Comparison of ENCODE assay signal across 31 cellular contexts in genomic region chr5:68115584-68115983, GRCh38.
"Had no signal": no experiment of that assay in that cellular context is flagged by ENCODE, and none has a peak within 500 bp of the region (broad histone marks: within the 10 kb centered on the region; RNA-seq: fewer than 3 reads in every experiment).

No MANE protein-coding gene starts in this region.

- H3K36me3 ChIP-seq: ascending aorta, Peyer's patch, SJCRH30 had no signal

- H3K9ac ChIP-seq: SK-N-SH had no signal

- H3K4me2 ChIP-seq: SK-N-SH had no signal

- H3K27ac Mint-ChIP-seq: activated CD4-positive, alpha-beta memory T cell treated with anti-CD3 and anti-CD28 coated beads, Interleukin-2, amount 10 ng/mL, durations not matched to agents 7 days and 5 days; activated CD4-positive, alpha-beta T cell treated with anti-CD3 and anti-CD28 coated beads for 36 hours; activated naive CD4-positive, alpha-beta T cell treated with anti-CD3 and anti-CD28 coated beads, Interleukin-2, amount 50 U/mL, for 72 hours; activated naive CD8-positive, alpha-beta T cell treated with anti-CD3 and anti-CD28 coated beads, Interleukin-2, amount 50 U/mL, for 24 hours; activated T-helper 1 cell treated with anti-CD3 and anti-CD28 coated beads, Interleukin-12 subunit alpha, Interleukin-12 subunit beta, Interleukin-2, Interleukin-4 antibody, amounts not matched to agents 30 ng/mL and 10 ng/mL and 1 ng/mL, durations not matched to agents 14 hours and 24 hours and 36 hours had no signal

- H3K27me3 ChIP-seq: ascending aorta, body of pancreas, Peyer's patch, SJCRH30 had no signal

- H3K9me2 ChIP-seq: SK-N-SH had no signal

- H3K4me1 ChIP-seq: ascending aorta, Peyer's patch, SJCRH30 had no signal

- ATAC-seq: activated CD4-positive, alpha-beta T cell treated with anti-CD3 and anti-CD28 coated beads for 36 hours; activated naive CD4-positive, alpha-beta T cell treated with anti-CD3 and anti-CD28 coated beads, Interleukin-2, amount 50 U/mL, for 72 hours; activated naive CD8-positive, alpha-beta T cell treated with anti-CD3 and anti-CD28 coated beads, Interleukin-2, amount 50 U/mL, for 24 hours; body of pancreas had no signal

- H3K4me3 Mint-ChIP-seq: activated CD4-positive, alpha-beta memory T cell treated with anti-CD3 and anti-CD28 coated beads, Interleukin-2, amount 10 ng/mL, durations not matched to agents 7 days and 5 days; activated CD4-positive, alpha-beta T cell treated with anti-CD3 and anti-CD28 coated beads for 36 hours; activated naive CD8-positive, alpha-beta T cell treated with anti-CD3 and anti-CD28 coated beads, Interleukin-2, amount 50 U/mL, for 24 hours; activated T-helper 1 cell treated with anti-CD3 and anti-CD28 coated beads, Interleukin-12 subunit alpha, Interleukin-12 subunit beta, Interleukin-2, Interleukin-4 antibody, amounts not matched to agents 30 ng/mL and 10 ng/mL and 1 ng/mL, durations not matched to agents 14 hours and 24 hours and 36 hours had no signal

- H3K4me1 Mint-ChIP-seq: activated CD4-positive, alpha-beta memory T cell treated with anti-CD3 and anti-CD28 coated beads, Interleukin-2, amount 10 ng/mL, durations not matched to agents 7 days and 5 days had no signal

- H3K27me3 Mint-ChIP-seq: activated naive CD8-positive, alpha-beta T cell treated with anti-CD3 and anti-CD28 coated beads, Interleukin-2, amount 50 U/mL, for 24 hours had no signal

- H3K9me3 ChIP-seq: ascending aorta, body of pancreas, Peyer's patch, SJCRH30, SK-N-SH had no signal

- H3K27ac ChIP-seq: ascending aorta, body of pancreas, Peyer's patch, RWPE1, SJCRH30, VCaP had no signal

- H3K4me3 ChIP-seq: ascending aorta, body of pancreas, Peyer's patch, SJCRH30 had no signal

- H3K9me3 Mint-ChIP-seq: activated CD4-positive, alpha-beta memory T cell treated with anti-CD3 and anti-CD28 coated beads, Interleukin-2, amount 10 ng/mL, durations not matched to agents 7 days and 5 days; activated naive CD4-positive, alpha-beta T cell treated with anti-CD3 and anti-CD28 coated beads, Interleukin-2, amount 50 U/mL, for 72 hours; activated T-helper 1 cell treated with anti-CD3 and anti-CD28 coated beads, Interleukin-12 subunit alpha, Interleukin-12 subunit beta, Interleukin-2, Interleukin-4 antibody, amounts not matched to agents 30 ng/mL and 10 ng/mL and 1 ng/mL, durations not matched to agents 14 hours and 24 hours and 36 hours had no signal

- H3K36me3 Mint-ChIP-seq: activated naive CD4-positive, alpha-beta T cell treated with anti-CD3 and anti-CD28 coated beads, Interleukin-2, amount 50 U/mL, for 72 hours had no signal

- FAIRE-seq: bronchial epithelial cell had no signal

- DNase-seq: activated CD4-positive, alpha-beta memory T cell treated with anti-CD3 and anti-CD28 coated beads, Interleukin-2, amount 10 ng/mL, durations not matched to agents 7 days and 5 days; activated CD4-positive, alpha-beta T cell treated with anti-CD3 and anti-CD28 coated beads for 36 hours; activated CD4-positive, alpha-beta T cell treated with anti-CD3 and anti-CD28 coated beads, Interleukin-2, amount 50 U/mL, for 1 hour; activated CD4-positive, CD25-positive, alpha-beta regulatory T cell; activated CD8-positive, alpha-beta memory T cell treated with anti-CD3 and anti-CD28 coated beads, Interleukin-2, amount 50 U/mL, for 4 hours; activated effector memory CD4-positive, alpha-beta T cell treated with anti-CD3 and anti-CD28 coated beads, Interleukin-2, amount 50 U/mL, for 16 hours; activated naive CD4-positive, alpha-beta T cell treated with Interleukin-2 at 50 U/mL for 16 hours; activated naive CD8-positive, alpha-beta T cell treated with anti-CD3 and anti-CD28 coated beads, Interleukin-2, amount 50 U/mL, for 24 hours; amniotic stem cell; body of pancreas; central memory CD4-positive, alpha-beta T cell; cortex of kidney; MM.1S; NCI-H1105 treated with DMSO at 0.1 percent for 48 hours; NCI-H1436 treated with DMSO at 0.1 percent for 48 hours; NCI-H187; NCI-H2081; NCI-H510A treated with DMSO at 0.1 percent for 48 hours; NCI-H69; NK-92 treated with Interleukin-12 subunit alpha and Interleukin-12 subunit beta, amount 100 ng/mL, for 24 hours; Peyer's patch; Right ventricle myocardium superior; SJCRH30; SK-N-SH; T-helper 1 cell had no signal
